9 cellular contexts compared by ENCODE assay signal in genomic region chr13:70568571-70568970, GRCh38.
DNase-seq lines count a peak whose midpoint lies in the region; ATAC-seq, FAIRE-seq and TF ChIP-seq lines count a peak whose summit lies in the region.
"Had no signal": no experiment of that assay in that cellular context is flagged by ENCODE, and none has a peak within 500 bp of the region (broad histone marks: within the 10 kb centered on the region; RNA-seq: fewer than 3 reads in every experiment).

No MANE protein-coding gene starts in this region.

- H3K4me1 ChIP-seq in MM.1S (ENCODE audit: low read length) (no peaks in the 10 kb centered on the region), upper lobe of right lung (no peaks in the 10 kb centered on the region)
- H3K4me1 ChIP-seq: BLaER1 had no signal

- H2AFZ ChIP-seq in MM.1S (ENCODE audit: low read length) = no peak overlapping the region

- H3K9ac ChIP-seq in MM.1S (ENCODE audit: low read length) = no peak overlapping the region
- H3K9ac ChIP-seq: BLaER1 had no signal

- DNase-seq in DMS153 treated with DMSO at 0.1 percent for 48 hours (lab: John Stamatoyannopoulos, UW; ENCODE audit: unreplicated experiment) = peak; percentile 15
- no peak for DNase-seq in DMS153 (lab: John Stamatoyannopoulos, UW)
- peak; percentile 2 for DNase-seq in H54 (ENCODE audit: insufficient read length, low spot score)
- DNase-seq in MM.1S = peak; percentile 25
- DNase-seq in iPS-NIHi7 (ENCODE audit: extremely low spot score) = peak; percentile 29
- no peak for DNase-seq in upper lobe of right lung

- H3K27ac ChIP-seq in MM.1S (ENCODE audit: low read length) = no peak overlapping the region
- no peak overlapping the region for H3K27ac ChIP-seq in VCaP
- H3K27ac ChIP-seq in upper lobe of right lung = no peak overlapping the region
- H3K27ac ChIP-seq: BLaER1 had no signal

- H3K4me3 ChIP-seq in MM.1S (ENCODE audit: low read length) (no peak overlapping the region), upper lobe of right lung (no peak overlapping the region)
- H3K4me3 ChIP-seq: BLaER1 had no signal

- FAIRE-seq in H54 (lab: Jason Lieb, UNC) = no peak

- H3K9me2 ChIP-seq in MM.1S (replicated peaks; ENCODE audit: insufficient read depth, low read length) = no peaks in the 10 kb centered on the region

- no peaks in the 10 kb centered on the region for H3K9me3 ChIP-seq in MM.1S (replicated peaks; ENCODE audit: insufficient read depth, low read length)
- no peaks in the 10 kb centered on the region for H3K9me3 ChIP-seq in upper lobe of right lung
- H3K9me3 ChIP-seq: BLaER1 had no signal

- TF ChIP-seq POLR2A in H54 (IDR thresholded peaks at IDR 0.05; ENCODE audit: low read depth, low read length) = no peak

- H3F3A ChIP-seq in MM.1S (ENCODE audit: insufficient read depth, low read length) = no peaks in the 10 kb centered on the region

- H4K20me1 ChIP-seq in MM.1S (ENCODE audit: insufficient read depth, low read length) = no peaks in the 10 kb centered on the region
- H4K20me1 ChIP-seq: BLaER1 had no signal

- TF ChIP-seq CTCF in MM.1S (IDR thresholded peaks at IDR 0.05; ENCODE audit: low read length) = peak; percentile 54
- TF ChIP-seq CTCF in VCaP (conservative IDR thresholded peaks at IDR 0.05) = peak; percentile 60
- peak; percentile 60 for TF ChIP-seq CTCF in upper lobe of right lung (IDR thresholded peaks at IDR 0.05)

- no peaks in the 10 kb centered on the region for H3K79me2 ChIP-seq in MM.1S (ENCODE audit: low read length)

- H3K36me3 ChIP-seq in MM.1S (replicated peaks; ENCODE audit: insufficient read depth, low read length) = no peaks in the 10 kb centered on the region
- no peaks in the 10 kb centered on the region for H3K36me3 ChIP-seq in upper lobe of right lung
- H3K36me3 ChIP-seq: BLaER1 had no signal

- intact Hi-C loops in upper lobe of right lung (cut with DNase I) = no loop called here

- no peak for ATAC-seq in upper lobe of right lung
- ATAC-seq in HG03108 (IDR thresholded peaks at IDR 0.05; ENCODE audit: unreplicated experiment) = no peak

- no peak overlapping the region for H3K4me2 ChIP-seq in MM.1S (ENCODE audit: low read depth, low read length)
- H3K4me2 ChIP-seq: BLaER1 had no signal

- H3K27me3 ChIP-seq in MM.1S (replicated peaks; ENCODE audit: insufficient read depth, low read length) (no peaks in the 10 kb centered on the region), upper lobe of right lung (no peaks in the 10 kb centered on the region)
- H3K27me3 ChIP-seq: BLaER1 had no signal

Comparison
In these comparisons a context has a peak if more than half of its experiments do, and no peak if none do; other contexts are left out.
1. DNase-seq: peak in DMS153 treated with DMSO at 0.1 percent for 48 hours (single experiment), H54 (single experiment), MM.1S (single experiment) and iPS-NIHi7 (single experiment); none in DMS153 (single experiment) and upper lobe of right lung (single experiment).
2. Peak in every context shown above with its lines, with median percentiles within 50 percentile points of each other: CTCF ChIP-seq.